26 cellular contexts compared by ENCODE assay signal in genomic region chr15:69602095-69602494, GRCh38.
"Had no signal": no experiment of that assay in that cellular context is flagged by ENCODE, and none has a peak within 500 bp of the region (broad histone marks: within the 10 kb centered on the region; RNA-seq: fewer than 3 reads in every experiment).

No MANE protein-coding gene starts in this region.

- H3K9me3 Mint-ChIP-seq: activated CD4-positive, alpha-beta T cell treated with anti-CD3 and anti-CD28 coated beads, Interleukin-2, amount 10 ng/mL, durations not matched to agents 24 days and 14 days; activated CD8-positive, alpha-beta T cell treated with anti-CD3 and anti-CD28 coated beads for 36 hours; activated naive CD4-positive, alpha-beta T cell treated with anti-CD3 and anti-CD28 coated beads, Interleukin-2, amount 10 ng/mL, durations not matched to agents 7 days and 5 days; activated naive CD8-positive, alpha-beta T cell treated with anti-CD3 and anti-CD28 coated beads, Interleukin-2, amount 50 U/mL, for 24 hours; activated T-helper 1 cell treated with anti-CD3 and anti-CD28 coated beads, Interleukin-12 subunit alpha, Interleukin-12 subunit beta, Interleukin-2, Interleukin-4 antibody, amounts not matched to agents 30 ng/mL and 10 ng/mL and 1 ng/mL, durations not matched to agents 14 hours and 24 hours and 36 hours had no signal

- H3K4me3 Mint-ChIP-seq: activated CD4-positive, alpha-beta T cell treated with anti-CD3 and anti-CD28 coated beads, Interleukin-2, amount 10 ng/mL, durations not matched to agents 24 days and 14 days; activated CD8-positive, alpha-beta T cell treated with anti-CD3 and anti-CD28 coated beads for 36 hours; activated naive CD4-positive, alpha-beta T cell treated with anti-CD3 and anti-CD28 coated beads, Interleukin-2, amount 10 ng/mL, durations not matched to agents 7 days and 5 days; activated naive CD8-positive, alpha-beta T cell; activated naive CD8-positive, alpha-beta T cell treated with anti-CD3 and anti-CD28 coated beads, Interleukin-2, amount 50 U/mL, for 24 hours; activated T-helper 1 cell treated with anti-CD3 and anti-CD28 coated beads, Interleukin-12 subunit alpha, Interleukin-12 subunit beta, Interleukin-2, Interleukin-4 antibody, amounts not matched to agents 30 ng/mL and 10 ng/mL and 1 ng/mL, durations not matched to agents 14 hours and 24 hours and 36 hours; brain had no signal

- H3K27ac ChIP-seq: SJCRH30, SK-N-MC had no signal

- DNase-seq: activated CD4-positive, alpha-beta T cell treated with anti-CD3 and anti-CD28 coated beads, Interleukin-2, amount 10 ng/mL, durations not matched to agents 24 days and 14 days; activated CD4-positive, alpha-beta T cell treated with anti-CD3 and anti-CD28 coated beads, Interleukin-2, amount 50 U/mL, for 4 hours; activated CD8-positive, alpha-beta T cell treated with anti-CD3 and anti-CD28 coated beads for 36 hours; activated effector memory CD4-positive, alpha-beta T cell treated with Interleukin-2 at 50 U/mL for 16 hours; activated naive CD4-positive, alpha-beta T cell treated with anti-CD3 and anti-CD28 coated beads, Interleukin-2, amount 10 ng/mL, durations not matched to agents 7 days and 5 days; activated naive CD8-positive, alpha-beta T cell treated with anti-CD3 and anti-CD28 coated beads, Interleukin-2, amount 50 U/mL, for 24 hours; activated T-cell treated with anti-CD3 and anti-CD28 coated beads, Interleukin-2, amount 50 U/mL, for 1 hour; anterior cingulate cortex; central memory CD4-positive, alpha-beta T cell; NCI-H1092 treated with DMSO at 0.1 percent for 48 hours; NCI-H1417; NCI-H1930; NCI-H2081 treated with DMSO at 0.1 percent for 48 hours; NCI-H226; NCI-H446 treated with DMSO at 0.1 percent for 48 hours; NCI-H524; NCI-H69; SHP77; SJCRH30; T1000 had no signal

- ATAC-seq: activated CD8-positive, alpha-beta T cell treated with anti-CD3 and anti-CD28 coated beads for 36 hours; activated naive CD8-positive, alpha-beta T cell treated with anti-CD3 and anti-CD28 coated beads, Interleukin-2, amount 50 U/mL, for 24 hours; K562; Panc1 had no signal

- H3K36me3 Mint-ChIP-seq: activated naive CD4-positive, alpha-beta T cell treated with anti-CD3 and anti-CD28 coated beads, Interleukin-2, amount 10 ng/mL, durations not matched to agents 7 days and 5 days; brain had no signal

- H3K27ac Mint-ChIP-seq: activated CD4-positive, alpha-beta T cell treated with anti-CD3 and anti-CD28 coated beads, Interleukin-2, amount 10 ng/mL, durations not matched to agents 24 days and 14 days; activated CD8-positive, alpha-beta T cell treated with anti-CD3 and anti-CD28 coated beads for 36 hours; activated naive CD4-positive, alpha-beta T cell treated with anti-CD3 and anti-CD28 coated beads, Interleukin-2, amount 10 ng/mL, durations not matched to agents 7 days and 5 days; activated naive CD8-positive, alpha-beta T cell; activated naive CD8-positive, alpha-beta T cell treated with anti-CD3 and anti-CD28 coated beads, Interleukin-2, amount 50 U/mL, for 24 hours; activated T-helper 1 cell treated with anti-CD3 and anti-CD28 coated beads, Interleukin-12 subunit alpha, Interleukin-12 subunit beta, Interleukin-2, Interleukin-4 antibody, amounts not matched to agents 30 ng/mL and 10 ng/mL and 1 ng/mL, durations not matched to agents 14 hours and 24 hours and 36 hours; brain had no signal
